Comparison of ENCODE assay signal across 17 cellular contexts in genomic region chr3:81244196-81244595, GRCh38.
DNase-seq lines count a peak whose midpoint lies in the region; TF ChIP-seq lines count a peak whose summit lies in the region.
"Had no signal": no experiment of that assay in that cellular context is flagged by ENCODE, and none has a peak within 500 bp of the region (broad histone marks: within the 10 kb centered on the region; RNA-seq: fewer than 3 reads in every experiment).

No MANE protein-coding gene starts in this region.

- no peaks in the 10 kb centered on the region for H3K9me3 Mint-ChIP-seq in glutamatergic neuron (ENCODE audit: unreplicated experiment)
- H3K9me3 Mint-ChIP-seq: CD4-positive, alpha-beta T cell had no signal

- H3K4ac ChIP-seq in mesenchymal stem cell (ENCODE audit: low read depth in 1 of 2, low read length in 2 of 2) = no peak overlapping the region

- peaks cover 6% of the 10 kb centered on the region for H3K4me1 Mint-ChIP-seq in glutamatergic neuron (ENCODE audit: low read depth, unreplicated experiment)
- H3K4me1 Mint-ChIP-seq: B cell had no signal

- no peak overlapping the region for H3K14ac ChIP-seq in mesenchymal stem cell (ENCODE audit: low read length in 2 of 2)

- H2BK15ac ChIP-seq in mesenchymal stem cell (ENCODE audit: low read depth, poor library complexity, severe bottlenecking) = no peak overlapping the region

- H3K27ac ChIP-seq in mesenchymal stem cell (ENCODE audit: low read length, poor library complexity, severe bottlenecking) = no peak overlapping the region
- H3K27ac ChIP-seq: A549; BLaER1 treated with 17β-estradiol and CSF1 and Interleukin-3, amounts not matched to agents 10 nM and 100 nM; C4-2B had no signal

- H2BK5ac ChIP-seq in mesenchymal stem cell (ENCODE audit: low read depth, low read length, poor library complexity, severe bottlenecking) = no peak overlapping the region

- H2BK12ac ChIP-seq in mesenchymal stem cell (ENCODE audit: low read length in 2 of 2) = no peak overlapping the region

- H3K9ac ChIP-seq in mesenchymal stem cell (ENCODE audit: low read length) = no peak overlapping the region
- H3K9ac ChIP-seq: BLaER1 treated with 17β-estradiol and CSF1 and Interleukin-3, amounts not matched to agents 10 nM and 100 nM had no signal

- H3K9me3 ChIP-seq in mesenchymal stem cell (ENCODE audit: control insufficient read depth, low read length) = no peaks in the 10 kb centered on the region
- H3K9me3 ChIP-seq: A549; BLaER1 treated with 17β-estradiol and CSF1 and Interleukin-3, amounts not matched to agents 10 nM and 100 nM; Caco-2 had no signal

- TF ChIP-seq CTCF in glutamatergic neuron (IDR thresholded peaks at IDR 0.05; ENCODE audit: partially characterized antibody, unreplicated experiment) = no peak

- 88% methylated on average over 3 of the region's 3 CpGs for WGBS in mesenchymal stem cell

- H3K36me3 ChIP-seq in mesenchymal stem cell (ENCODE audit: control insufficient read depth in 1 of 2, insufficient read depth in 2 of 2, low read depth in 1 of 2, low read length in 2 of 2) = no peaks in the 10 kb centered on the region
- H3K36me3 ChIP-seq: BLaER1 treated with 17β-estradiol and CSF1 and Interleukin-3, amounts not matched to agents 10 nM and 100 nM had no signal

- H2AFZ ChIP-seq in mesenchymal stem cell (ENCODE audit: low read depth, low read length) = no peak overlapping the region

- peaks cover 2% of the 10 kb centered on the region for H3K27me3 Mint-ChIP-seq in glutamatergic neuron (ENCODE audit: unreplicated experiment)
- H3K27me3 Mint-ChIP-seq: B cell; CD4-positive, alpha-beta T cell had no signal

- no peak overlapping the region for H2BK120ac ChIP-seq in mesenchymal stem cell (ENCODE audit: low read depth, low read length)

- H3K4me3 Mint-ChIP-seq in glutamatergic neuron (ENCODE audit: unreplicated experiment) = no peak overlapping the region
- H3K4me3 Mint-ChIP-seq: B cell; CD4-positive, alpha-beta T cell; CD8-positive, alpha-beta T cell had no signal

- H2AK5ac ChIP-seq in mesenchymal stem cell (ENCODE audit: low read length, severe bottlenecking) = peak overlapping the region; percentile 21

- DNase-seq in glutamatergic neuron = no peak
- DNase-seq in mesenchymal stem cell = no peak
- no peak for DNase-seq in A172 (ENCODE audit: low spot score)
- no peak for DNase-seq in NCI-H2171 (lab: John Stamatoyannopoulos, UW)
- no peak for DNase-seq in T-helper 1 cell
- DNase-seq: 8988T; AML-193; Caco-2; Calu3; CD4-positive, alpha-beta T cell; CD8-positive, alpha-beta T cell; DMS79 treated with DMSO at 0.1 percent for 48 hours; GF-D8 had no signal

- no peak overlapping the region for H4K8ac ChIP-seq in mesenchymal stem cell (ENCODE audit: low read length)

- H3K36me3 Mint-ChIP-seq in glutamatergic neuron (ENCODE audit: unreplicated experiment) = no peaks in the 10 kb centered on the region
- H3K36me3 Mint-ChIP-seq: CD8-positive, alpha-beta T cell had no signal

- no peak overlapping the region for H3K4me2 ChIP-seq in mesenchymal stem cell (ENCODE audit: low read length, poor library complexity, severe bottlenecking)
- H3K4me2 ChIP-seq: A549; BLaER1 treated with 17β-estradiol and CSF1 and Interleukin-3, amounts not matched to agents 10 nM and 100 nM had no signal

- no peak overlapping the region for H3K4me3 ChIP-seq in mesenchymal stem cell (ENCODE audit: insufficient read depth in 1 of 2, low read depth in 1 of 2, low read length in 2 of 2)
- H3K4me3 ChIP-seq: A549; BLaER1 treated with 17β-estradiol and CSF1 and Interleukin-3, amounts not matched to agents 10 nM and 100 nM had no signal

- H3K27ac Mint-ChIP-seq in glutamatergic neuron (ENCODE audit: unreplicated experiment) = peak overlapping the region; percentile 16
- H3K27ac Mint-ChIP-seq: B cell; CD4-positive, alpha-beta T cell; CD8-positive, alpha-beta T cell had no signal

- no peak overlapping the region for H3K18ac ChIP-seq in mesenchymal stem cell (ENCODE audit: low read depth in 1 of 2, low read length in 2 of 2)

- H3K27me3 ChIP-seq in mesenchymal stem cell (ENCODE audit: control insufficient read depth in 1 of 2, insufficient read depth in 1 of 2, low read length in 2 of 2) = no peaks in the 10 kb centered on the region
- H3K27me3 ChIP-seq: BLaER1 treated with 17β-estradiol and CSF1 and Interleukin-3, amounts not matched to agents 10 nM and 100 nM had no signal

- no peak overlapping the region for H4K91ac ChIP-seq in mesenchymal stem cell (ENCODE audit: low read length)

- H3K79me1 ChIP-seq in mesenchymal stem cell (replicated peaks; ENCODE audit: low read length, poor library complexity, severe bottlenecking) = no peaks in the 10 kb centered on the region

- no peak overlapping the region for H3K23ac ChIP-seq in mesenchymal stem cell (ENCODE audit: low read length in 2 of 2)

- H3K4me1 ChIP-seq in mesenchymal stem cell (ENCODE audit: control insufficient read depth, insufficient read depth, low read depth, low read length) = no peaks in the 10 kb centered on the region
- H3K4me1 ChIP-seq: BLaER1 treated with 17β-estradiol and CSF1 and Interleukin-3, amounts not matched to agents 10 nM and 100 nM had no signal
